In genomic region chr6:131717815-131718214, GRCh38 we compare ENCODE assay signal across 1 cellular context.
TF ChIP-seq lines count a peak whose summit lies in the region.

No MANE protein-coding gene starts in this region.

TF ChIP-seq in HepG2, 621 proteins besides CTCF, POLR2A, EP300 and RAD21 (continued from another document):
- TF ChIP-seq ARID5B (CRISPR knock-in tag; IDR thresholded peaks at IDR 0.05) (no peak), RARG (CRISPR knock-in tag; IDR thresholded peaks at IDR 0.05; ENCODE audit: low read depth) (no peak), ZNF143 (CRISPR knock-in tag; IDR thresholded peaks at IDR 0.05) (no peak), THAP11 (CRISPR knock-in tag; IDR thresholded peaks at IDR 0.05) (no peak), THRA (CRISPR knock-in tag; IDR thresholded peaks at IDR 0.05; ENCODE audit: borderline replicate concordance) (no peak), ZFP90 (CRISPR knock-in tag; IDR thresholded peaks at IDR 0.05; ENCODE audit: borderline replicate concordance) (no peak), NFKBIZ (CRISPR knock-in tag; IDR thresholded peaks at IDR 0.05) (no peak), JARID2 (CRISPR knock-in tag; IDR thresholded peaks at IDR 0.05; ENCODE audit: insufficient replicate concordance) (no peak), ZBTB33 (CRISPR knock-in tag; IDR thresholded peaks at IDR 0.05) (no peak), ZNF362 (CRISPR knock-in tag; IDR thresholded peaks at IDR 0.05; ENCODE audit: borderline replicate concordance) (no peak), YY1 (IDR thresholded peaks at IDR 0.05; ENCODE audit: insufficient read depth, insufficient replicate concordance, low read depth, low read length) (no peak), DR1 (CRISPR knock-in tag; IDR thresholded peaks at IDR 0.05) (no peak), ZNF816 (CRISPR knock-in tag; IDR thresholded peaks at IDR 0.05; ENCODE audit: borderline replicate concordance) (no peak), ELF4 (CRISPR knock-in tag; IDR thresholded peaks at IDR 0.05; ENCODE audit: borderline replicate concordance) (no peak), ZNF260 (CRISPR knock-in tag; IDR thresholded peaks at IDR 0.05; ENCODE audit: borderline replicate concordance, low read depth) (no peak), NRL (CRISPR knock-in tag; IDR thresholded peaks at IDR 0.05; ENCODE audit: borderline replicate concordance) (no peak), SIX4 (CRISPR knock-in tag; IDR thresholded peaks at IDR 0.05) (no peak)
